32 cellular contexts compared by ENCODE assay signal in the genomic region with DNA sequence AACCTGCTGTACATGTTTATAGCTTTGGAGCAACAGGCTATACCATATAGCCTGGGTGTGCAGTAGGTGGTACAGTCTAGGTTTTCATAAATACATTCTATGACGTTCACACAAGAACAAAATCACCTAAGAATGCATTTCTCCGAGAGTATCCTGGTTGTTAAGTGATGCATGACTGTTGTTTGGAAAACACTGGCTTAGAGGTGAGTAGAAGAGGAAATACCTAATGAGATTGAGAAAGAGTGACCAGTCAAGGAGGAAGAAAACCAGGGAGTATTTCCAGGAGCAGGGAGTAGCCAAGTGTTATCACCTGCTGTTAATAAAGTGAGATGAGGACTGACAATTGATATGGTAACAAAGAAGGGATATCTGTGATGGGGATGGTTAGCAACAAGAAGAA.
"Had no signal": no experiment of that assay in that cellular context is flagged by ENCODE, and none has a peak within 500 bp of the region (broad histone marks: within the 10 kb centered on the region; RNA-seq: fewer than 3 reads in every experiment).

No MANE protein-coding gene starts in this region.

- H3K27ac ChIP-seq: adrenal gland, brain microvascular endothelial cell, cardiac muscle cell, SJCRH30, SK-N-MC had no signal

- H3K4me1 ChIP-seq: SJCRH30 had no signal

- DNase-seq: activated CD4-positive, alpha-beta memory T cell treated with anti-CD3 and anti-CD28 coated beads, Interleukin-2, amount 10 ng/mL, durations not matched to agents 7 days and 5 days; activated CD4-positive, alpha-beta T cell treated with anti-CD3 and anti-CD28 coated beads for 36 hours; activated CD4-positive, alpha-beta T cell treated with anti-CD3 and anti-CD28 coated beads, Interleukin-2, amount 50 U/mL, for 1 hour; activated CD8-positive, alpha-beta memory T cell treated with anti-CD3 and anti-CD28 coated beads for 24 hours; activated CD8-positive, alpha-beta memory T cell treated with anti-CD3 and anti-CD28 coated beads, Interleukin-2, amount 10 ng/mL, durations not matched to agents 7 days and 5 days; activated CD8-positive, alpha-beta memory T cell treated with anti-CD3 and anti-CD28 coated beads, Interleukin-2, amount 50 U/mL, for 48 hours; activated effector memory CD4-positive, alpha-beta T cell treated with Interleukin-2 at 50 U/mL for 16 hours; activated naive CD4-positive, alpha-beta T cell treated with anti-CD3 and anti-CD28 coated beads, Interleukin-2, amount 10 ng/mL, durations not matched to agents 7 days and 5 days; activated naive CD8-positive, alpha-beta T cell treated with anti-CD3 and anti-CD28 coated beads, Interleukin-2, amount 10 ng/mL, durations not matched to agents 7 days and 5 days; activated T-cell treated with anti-CD3 and anti-CD28 coated beads, Interleukin-2, amount 50 U/mL, for 48 hours; adrenal gland; brain microvascular endothelial cell; Karpas-422; KBM-7; MG63; NCI-H1048; NCI-H1105 treated with DMSO at 0.1 percent for 48 hours; NCI-H1436; NCI-H1694 treated with DMSO at 0.1 percent for 48 hours; NCI-H2029; NCI-H345; NCI-H524 treated with DMSO at 0.1 percent for 48 hours; SHP77; SJCRH30 had no signal

- ATAC-seq: activated CD4-positive, alpha-beta T cell treated with anti-CD3 and anti-CD28 coated beads for 36 hours; activated CD4-positive, CD25-positive, alpha-beta regulatory T cell treated with anti-CD3 and anti-CD28 coated beads, Interleukin-2, amount 50 U/mL, for 24 hours; activated CD8-positive, alpha-beta memory T cell treated with anti-CD3 and anti-CD28 coated beads, Interleukin-2, amount 10 ng/mL, durations not matched to agents 7 days and 5 days; Panc1; WTC11 had no signal

- H3K27ac Mint-ChIP-seq: activated CD4-positive, alpha-beta memory T cell treated with anti-CD3 and anti-CD28 coated beads, Interleukin-2, amount 10 ng/mL, durations not matched to agents 7 days and 5 days; activated CD4-positive, alpha-beta T cell treated with anti-CD3 and anti-CD28 coated beads for 36 hours; activated CD8-positive, alpha-beta memory T cell treated with anti-CD3 and anti-CD28 coated beads, Interleukin-2, amount 10 ng/mL, durations not matched to agents 7 days and 5 days; activated naive CD4-positive, alpha-beta T cell treated with anti-CD3 and anti-CD28 coated beads, Interleukin-2, amount 10 ng/mL, durations not matched to agents 7 days and 5 days; activated naive CD8-positive, alpha-beta T cell treated with anti-CD3 and anti-CD28 coated beads, Interleukin-2, amount 10 ng/mL, durations not matched to agents 7 days and 5 days; T-helper 1 cell treated with Interleukin-12 subunit alpha and Interleukin-12 subunit beta and Interleukin-4 antibody, amounts not matched to agents 30 μg/mL and 1 μg/mL, for 36 hours; T-helper 2 cell treated with Interferon-gamma antibody and Interleukin-4, amounts not matched to agents 5 μg/mL and 100 μg/mL, for 36 hours; WTC11 had no signal

- H3K9me3 ChIP-seq: adrenal gland had no signal

- H3K4me3 ChIP-seq: adrenal gland, cardiac muscle cell, MG63, SJCRH30, SK-N-MC had no signal

- H3K27me3 Mint-ChIP-seq: activated CD4-positive, alpha-beta memory T cell treated with anti-CD3 and anti-CD28 coated beads, Interleukin-2, amount 10 ng/mL, durations not matched to agents 7 days and 5 days; activated CD4-positive, alpha-beta T cell treated with anti-CD3 and anti-CD28 coated beads for 36 hours; activated CD8-positive, alpha-beta memory T cell treated with anti-CD3 and anti-CD28 coated beads, Interleukin-2, amount 10 ng/mL, durations not matched to agents 7 days and 5 days; activated naive CD4-positive, alpha-beta T cell treated with anti-CD3 and anti-CD28 coated beads, Interleukin-2, amount 10 ng/mL, durations not matched to agents 7 days and 5 days; activated naive CD8-positive, alpha-beta T cell treated with anti-CD3 and anti-CD28 coated beads, Interleukin-2, amount 10 ng/mL, durations not matched to agents 7 days and 5 days; central memory CD8-positive, alpha-beta T cell had no signal

- H3K36me3 ChIP-seq: adrenal gland, brain microvascular endothelial cell, cardiac muscle cell, MG63 had no signal

- H3K4me3 Mint-ChIP-seq: activated CD4-positive, alpha-beta memory T cell treated with anti-CD3 and anti-CD28 coated beads, Interleukin-2, amount 10 ng/mL, durations not matched to agents 7 days and 5 days; activated CD4-positive, alpha-beta T cell treated with anti-CD3 and anti-CD28 coated beads for 36 hours; activated CD8-positive, alpha-beta memory T cell treated with anti-CD3 and anti-CD28 coated beads, Interleukin-2, amount 10 ng/mL, durations not matched to agents 7 days and 5 days; activated naive CD4-positive, alpha-beta T cell treated with anti-CD3 and anti-CD28 coated beads, Interleukin-2, amount 10 ng/mL, durations not matched to agents 7 days and 5 days; activated naive CD8-positive, alpha-beta T cell treated with anti-CD3 and anti-CD28 coated beads, Interleukin-2, amount 10 ng/mL, durations not matched to agents 7 days and 5 days; central memory CD8-positive, alpha-beta T cell; T-helper 1 cell treated with Interleukin-12 subunit alpha and Interleukin-12 subunit beta and Interleukin-4 antibody, amounts not matched to agents 30 μg/mL and 1 μg/mL, for 36 hours; T-helper 2 cell treated with Interferon-gamma antibody and Interleukin-4, amounts not matched to agents 5 μg/mL and 100 μg/mL, for 36 hours; WTC11 had no signal

- H3K27me3 ChIP-seq: adrenal gland, brain microvascular endothelial cell, cardiac muscle cell, MG63, SJCRH30 had no signal
